16 cellular contexts compared by ENCODE assay signal in the genomic region with DNA sequence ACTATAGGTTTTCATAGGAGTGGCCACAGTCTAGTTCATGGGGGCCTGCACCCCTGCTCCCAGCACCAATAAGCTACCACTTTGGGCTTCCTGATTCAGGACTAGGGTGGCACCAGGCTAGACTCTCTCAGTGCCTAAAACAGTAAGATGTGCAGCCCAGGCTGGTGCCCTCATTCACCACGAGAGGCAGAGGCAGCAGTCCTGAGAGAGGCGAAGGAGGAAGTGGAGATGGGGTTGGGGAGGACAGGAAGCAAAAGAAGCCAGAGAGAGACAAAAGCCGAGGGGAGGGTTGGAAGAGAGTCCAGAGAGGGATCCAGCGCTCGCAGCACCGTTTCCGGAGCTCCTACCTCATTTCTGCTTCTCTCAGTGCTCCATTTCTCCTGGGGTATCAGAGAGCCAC.
"Had no signal": no experiment of that assay in that cellular context is flagged by ENCODE, and none has a peak within 500 bp of the region (broad histone marks: within the 10 kb centered on the region; RNA-seq: fewer than 3 reads in every experiment).

No MANE protein-coding gene starts in this region.

- H2AFZ ChIP-seq: parathyroid adenoma had no signal

- FAIRE-seq: colon had no signal

- H3K4me3 ChIP-seq: esophagus muscularis mucosa, lung, stomach, thoracic aorta had no signal

- DNase-seq: activated B cell treated with CpG ODN at 0.5 μM for 24 hours; activated CD4-positive, alpha-beta T cell treated with anti-CD3 and anti-CD28 coated beads, Interleukin-2, amount 10 ng/mL, durations not matched to agents 24 days and 14 days; activated naive CD4-positive, alpha-beta T cell treated with Interleukin-2 at 50 U/mL for 16 hours; activated naive CD8-positive, alpha-beta T cell treated with anti-CD3 and anti-CD28 coated beads, Interleukin-2, amount 50 U/mL, for 24 hours; foreskin keratinocyte; left colon; naive B cell; retina; stimulated activated CD4-positive, alpha-beta T cell treated with anti-CD3 and anti-CD28 coated beads, Interleukin-4, amount 100 ng/mL, for 1 hour; stimulated activated CD8-positive, alpha-beta memory T cell treated with anti-CD3 and anti-CD28 coated beads, Interleukin-4, amount 100 ng/mL, for 48 hours; stomach had no signal

- H3K27ac ChIP-seq: esophagus muscularis mucosa, foreskin keratinocyte, parathyroid adenoma, stomach, thoracic aorta had no signal

- ATAC-seq: activated naive CD8-positive, alpha-beta T cell treated with anti-CD3 and anti-CD28 coated beads, Interleukin-2, amount 50 U/mL, for 24 hours; foreskin keratinocyte; left colon had no signal

- H3K9me3 ChIP-seq: esophagus muscularis mucosa, stomach, thoracic aorta had no signal

- H3K36me3 ChIP-seq: esophagus muscularis mucosa, stomach, thoracic aorta had no signal

- H3K27me3 ChIP-seq: esophagus muscularis mucosa, foreskin keratinocyte, stomach had no signal

- H3K79me2 ChIP-seq: parathyroid adenoma had no signal

- H3K4me1 ChIP-seq: esophagus muscularis mucosa, foreskin keratinocyte, parathyroid adenoma had no signal

- H3K9ac ChIP-seq: parathyroid adenoma had no signal
